20 cellular contexts compared by ENCODE assay signal in genomic region chr13:99526549-99526948, GRCh38. TPM values are rescaled to one million over a fixed set of nuclear protein-coding genes. Genes with fewer than 3 reads are reported as not detected.
A peak's percentile ranks its signal among the peaks of the same experiment; 100 is the strongest.
DNase-seq lines count a peak whose midpoint lies in the region; ATAC-seq and TF ChIP-seq lines count a peak whose summit lies in the region.
"Had no signal": no experiment of that assay in that cellular context is flagged by ENCODE, and none has a peak within 500 bp of the region (broad histone marks: within the 10 kb centered on the region; RNA-seq: fewer than 3 reads in every experiment).

No MANE protein-coding gene starts in this region.

- H3K36me3 ChIP-seq in SK-N-SH (replicated peaks in 1 of 2; ENCODE audit: control insufficient read depth in 1 of 2, insufficient read depth in 2 of 2, low read length in 1 of 2), result peaks cover 33 to 44% of the 10 kb centered on the region in 2 experiments

- H3K4me3 ChIP-seq in SK-N-SH (ENCODE audit: low read depth in 2 of 2, low read length in 1 of 2), result no peak overlapping the region
- H3K4me3 ChIP-seq: MG63, SJSA1, tibial nerve had no signal

- no peaks in the 10 kb centered on the region for H3K27me3 ChIP-seq in SK-N-SH (ENCODE audit: insufficient read depth)
- H3K27me3 ChIP-seq: MG63, SJSA1, tibial nerve had no signal

- POLR2A ChIA-PET in T-cell (lab: Charles Lee), result no interaction called here
- POLR2A ChIA-PET in SK-N-SH (lab: Yijun Ruan, JAX), result no interaction called here

- H3K9ac ChIP-seq in SK-N-SH, result no peak overlapping the region

- H3K4me3 Mint-ChIP-seq in T-cell (peak overlapping the region in 1 of 3 donors; percentile 3), chondrocyte (ENCODE audit: unreplicated experiment) (no peak overlapping the region), neural crest cell (no peak overlapping the region)

- H3K4me1 ChIP-seq in SK-N-SH (ENCODE audit: control insufficient read depth in 1 of 2, insufficient read depth in 2 of 2, low read depth in 1 of 2, low read length in 1 of 2), result no peaks in the 10 kb centered on the region
- H3K4me1 ChIP-seq: SJSA1, tibial nerve had no signal

- 0 out of 2 replicates have a peak, but pooled peaks cover 5% of the 10 kb centered on the region for H4K20me1 ChIP-seq in SK-N-SH (ENCODE audit: insufficient read depth)

- TF ChIP-seq CTCF in chondrocyte (IDR thresholded peaks at IDR 0.05) (no peak), neural crest cell (conservative IDR thresholded peaks at IDR 0.05) (no peak), SK-N-SH (IDR thresholded peaks at IDR 0.05) (no peak)

- ATAC-seq in T-cell (replicated peaks in 1 of 4), result no peak
- ATAC-seq: sciatic nerve had no signal

- H3K4me2 ChIP-seq in SK-N-SH, result no peak overlapping the region

- H3K4me1 Mint-ChIP-seq in T-cell (peaks cover 44 to 56% (median 48%) of the 10 kb centered on the region in 3 donors), chondrocyte (ENCODE audit: low read depth) (no peaks in the 10 kb centered on the region), neural crest cell (no peaks in the 10 kb centered on the region)

- no peak for TF ChIP-seq EP300 in SK-N-SH (IDR thresholded peaks at IDR 0.05; ENCODE audit: borderline replicate concordance in 1 of 2, low read depth in 1 of 2, low read length in 1 of 2)

- H3K27me3 Mint-ChIP-seq in T-cell (no peaks in the 10 kb centered on the region), chondrocyte (ENCODE audit: low read depth) (no peaks in the 10 kb centered on the region), neural crest cell (ENCODE audit: low read depth) (no peaks in the 10 kb centered on the region)

- no peaks in the 10 kb centered on the region for H3K9me3 ChIP-seq in SK-N-SH
- H3K9me3 ChIP-seq: MG63, SJSA1, tibial nerve had no signal

- peak overlapping the region; percentile 45 to 57 for H3K27ac Mint-ChIP-seq in T-cell
- H3K27ac Mint-ChIP-seq in chondrocyte (ENCODE audit: unreplicated experiment), result peak overlapping the region; percentile 38
- peak overlapping the region; percentile 12 for H3K27ac Mint-ChIP-seq in neural crest cell (ENCODE audit: unreplicated experiment)

- CTCF ChIA-PET in T-cell (lab: Charles Lee), result interaction anchor here in 1 of 2 donors (1.0 kb wide), 1 partner anchor 119 kb away, joined by 5 read pairs; no protein-coding TSS in a partner anchor
- CTCF ChIA-PET in SK-N-SH (lab: Yijun Ruan, JAX), result no interaction called here

- no peaks in the 10 kb centered on the region for H3F3A ChIP-seq in SK-N-SH (replicated peaks; ENCODE audit: insufficient read depth)

- H3K36me3 Mint-ChIP-seq in T-cell (peaks cover 63% of the 10 kb centered on the region), chondrocyte (ENCODE audit: low read depth) (peaks cover 35% of the 10 kb centered on the region), neural crest cell (ENCODE audit: low read depth) (peaks cover 13% of the 10 kb centered on the region)

- no peak for TF ChIP-seq RAD21 in SK-N-SH (IDR thresholded peaks at IDR 0.05; ENCODE audit: low read length)

- H2AFZ ChIP-seq in SK-N-SH (ENCODE audit: low read depth), result no peak overlapping the region

- peak; percentile 14 for DNase-seq in activated CD4-positive, alpha-beta T cell treated with anti-CD3 and anti-CD28 coated beads for 48 hours
- DNase-seq in activated CD4-positive, alpha-beta T cell treated with anti-CD3 and anti-CD28 coated beads for 1 hour, result no peak
- DNase-seq in T-cell (no peak), chondrocyte (ENCODE audit: low spot score) (no peak), neural crest cell (ENCODE audit: low read depth, low spot score) (no peak), islet precursor cell (no peak), SK-N-SH (no peak)
- no peak for DNase-seq in stimulated activated CD4-positive, alpha-beta T cell treated with anti-CD3 and anti-CD28 coated beads, Interleukin-12 subunit alpha, Interleukin-12 subunit beta, amount 100 ng/mL, for 4 hours
- DNase-seq: activated CD8-positive, alpha-beta memory T cell treated with anti-CD3 and anti-CD28 coated beads, Interleukin-2, amount 50 U/mL, for 48 hours; amygdala; H7; MG63; NCI-H187; NCI-H446 treated with DMSO at 0.1 percent for 48 hours; stimulated activated CD4-positive, alpha-beta T cell treated with anti-CD3 and anti-CD28 coated beads, Interleukin-4, amount 100 ng/mL, for 1 hour; stimulated activated CD8-positive, alpha-beta memory T cell treated with anti-CD3 and anti-CD28 coated beads, Interleukin-4, amount 100 ng/mL, for 48 hours had no signal

- 92% methylated on average over 7 of the region's 7 CpGs for WGBS in SK-N-SH (ENCODE audit: low lambda C conversion rate)

- H3K9me3 Mint-ChIP-seq in T-cell (no peaks in the 10 kb centered on the region), chondrocyte (ENCODE audit: low read depth) (no peaks in the 10 kb centered on the region), neural crest cell (no peaks in the 10 kb centered on the region)

- H3K79me2 ChIP-seq in SK-N-SH (ENCODE audit: insufficient read depth), result 0 out of 2 replicates have a peak, but pooled peaks cover 8% of the 10 kb centered on the region

- no peaks in the 10 kb centered on the region for H3K9me2 ChIP-seq in SK-N-SH

- H3K27ac ChIP-seq in SK-N-SH (ENCODE audit: low read depth in 2 of 2, low read length in 1 of 2), result no peak overlapping the region
- H3K27ac ChIP-seq: C4-2B, SJSA1, tibial nerve had no signal

TF ChIP-seq in SK-N-SH, 30 proteins besides CTCF, POLR2A, EP300 and RAD21:
- TF ChIP-seq USF1 (IDR thresholded peaks at IDR 0.05; ENCODE audit: borderline replicate concordance, low read depth) (no peak), FOXM1 (IDR thresholded peaks at IDR 0.05; ENCODE audit: low read depth) (no peak), FOXJ3 (CRISPR knock-in tag; IDR thresholded peaks at IDR 0.05) (no peak), GATA2 (CRISPR knock-in tag; IDR thresholded peaks at IDR 0.05) (no peak), IRF3 (IDR thresholded peaks at IDR 0.05; ENCODE audit: low read depth, low read length) (no peak), NFIC (IDR thresholded peaks at IDR 0.05; ENCODE audit: borderline replicate concordance) (no peak), ELF1 (IDR thresholded peaks at IDR 0.05) (no peak), PBX3 (IDR thresholded peaks at IDR 0.05) (no peak), POLR2AphosphoS5 (IDR thresholded peaks at IDR 0.05; ENCODE audit: low read depth, low read length) (no peak)

RNA-seq across cellular contexts. Expression of gene TM9SF2, which starts 25.3 kb away (rescaled TPM):
- 10 to 100 TPM; 43.2 to 54.0 (median 48.8) TPM for total RNA-seq in T-cell
- total RNA-seq in chondrocyte, result 122 to 147 TPM (median 125 TPM) in 3 replicates
- total RNA-seq in neural crest cell, result 66.7 and 68.8 TPM in 2 replicates
- 49.8 and 69.8 TPM in 2 replicates for polyA plus RNA-seq in SK-N-SH (2012; rRNA removed)
- polyA plus RNA-seq in SK-N-SH (2012; cell fraction: cytosol; rRNA removed), result 72.1 and 72.2 TPM in 2 replicates
- 17.5 and 47.6 TPM in 2 replicates for polyA plus RNA-seq in SK-N-SH (2012; cell fraction: nucleus; rRNA removed)
